ENCODE assay signal across 1 cellular context in the genomic region with DNA sequence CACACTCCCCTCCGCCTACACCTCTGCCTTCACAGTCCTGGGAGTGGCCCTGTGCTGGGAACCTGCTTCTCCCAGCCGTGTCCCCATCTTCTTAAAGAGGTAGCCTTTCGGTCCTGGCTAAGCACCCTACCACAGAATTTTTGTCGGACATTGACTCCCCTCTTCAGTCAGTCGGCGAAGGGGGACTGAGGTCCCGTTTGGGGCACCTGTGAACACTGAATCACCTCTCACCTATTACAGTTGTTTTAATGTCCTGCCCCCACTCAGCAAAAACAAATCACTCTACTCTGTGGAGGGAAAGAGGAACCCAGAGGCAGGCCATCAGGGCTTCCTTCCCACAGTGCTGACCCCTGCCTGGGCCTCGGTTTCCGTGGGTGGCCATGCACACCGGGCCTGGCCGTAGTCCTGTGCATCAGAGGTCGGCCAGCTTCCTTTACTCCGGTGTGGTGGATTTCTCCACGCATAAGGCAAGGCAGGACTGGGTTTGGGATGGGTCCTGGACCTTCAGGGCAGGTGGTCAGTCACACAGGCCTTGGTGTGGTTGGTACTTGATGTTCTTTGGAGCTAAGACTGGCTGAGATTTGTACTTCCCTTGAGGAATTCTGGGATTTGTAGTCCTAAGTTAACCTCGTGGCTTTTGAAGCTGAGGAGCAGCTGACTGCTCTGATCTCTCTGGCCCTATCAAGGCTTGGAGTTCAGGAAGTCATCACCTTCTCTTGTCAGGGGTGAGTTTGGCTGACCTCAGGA.
TF ChIP-seq lines count a peak whose summit lies in the region.

No MANE protein-coding gene starts in this region.

TF ChIP-seq in SK-N-SH treated with all-trans-retinoic acid at 6 μM for 48 hours, 23 proteins besides CTCF, POLR2A, EP300 and RAD21 (continued from another document):
- TF ChIP-seq, protein P1, sequence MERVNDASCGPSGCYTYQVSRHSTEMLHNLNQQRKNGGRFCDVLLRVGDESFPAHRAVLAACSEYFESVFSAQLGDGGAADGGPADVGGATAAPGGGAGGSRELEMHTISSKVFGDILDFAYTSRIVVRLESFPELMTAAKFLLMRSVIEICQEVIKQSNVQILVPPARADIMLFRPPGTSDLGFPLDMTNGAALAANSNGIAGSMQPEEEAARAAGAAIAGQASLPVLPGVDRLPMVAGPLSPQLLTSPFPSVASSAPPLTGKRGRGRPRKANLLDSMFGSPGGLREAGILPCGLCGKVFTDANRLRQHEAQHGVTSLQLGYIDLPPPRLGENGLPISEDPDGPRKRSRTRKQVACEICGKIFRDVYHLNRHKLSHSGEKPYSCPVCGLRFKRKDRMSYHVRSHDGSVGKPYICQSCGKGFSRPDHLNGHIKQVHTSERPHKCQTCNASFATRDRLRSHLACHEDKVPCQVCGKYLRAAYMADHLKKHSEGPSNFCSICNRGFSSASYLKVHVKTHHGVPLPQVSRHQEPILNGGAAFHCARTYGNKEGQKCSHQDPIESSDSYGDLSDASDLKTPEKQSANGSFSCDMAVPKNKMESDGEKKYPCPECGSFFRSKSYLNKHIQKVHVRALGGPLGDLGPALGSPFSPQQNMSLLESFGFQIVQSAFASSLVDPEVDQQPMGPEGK (CRISPR knock-in tag; IDR thresholded peaks at IDR 0.05; ENCODE audit: borderline replicate concordance): no peak
- TF ChIP-seq TOX (CRISPR knock-in tag; IDR thresholded peaks at IDR 0.05; ENCODE audit: borderline replicate concordance) (no peak), ZNF70 (CRISPR knock-in tag; IDR thresholded peaks at IDR 0.05) (no peak), ISL1 (CRISPR knock-in tag; IDR thresholded peaks at IDR 0.05) (no peak), CSDC2 (CRISPR knock-in tag; IDR thresholded peaks at IDR 0.05) (no peak), ZNF8 (CRISPR knock-in tag; IDR thresholded peaks at IDR 0.05) (no peak), PPARA (CRISPR knock-in tag; IDR thresholded peaks at IDR 0.05; ENCODE audit: borderline replicate concordance) (no peak)
- TF ChIP-seq, protein P2, sequence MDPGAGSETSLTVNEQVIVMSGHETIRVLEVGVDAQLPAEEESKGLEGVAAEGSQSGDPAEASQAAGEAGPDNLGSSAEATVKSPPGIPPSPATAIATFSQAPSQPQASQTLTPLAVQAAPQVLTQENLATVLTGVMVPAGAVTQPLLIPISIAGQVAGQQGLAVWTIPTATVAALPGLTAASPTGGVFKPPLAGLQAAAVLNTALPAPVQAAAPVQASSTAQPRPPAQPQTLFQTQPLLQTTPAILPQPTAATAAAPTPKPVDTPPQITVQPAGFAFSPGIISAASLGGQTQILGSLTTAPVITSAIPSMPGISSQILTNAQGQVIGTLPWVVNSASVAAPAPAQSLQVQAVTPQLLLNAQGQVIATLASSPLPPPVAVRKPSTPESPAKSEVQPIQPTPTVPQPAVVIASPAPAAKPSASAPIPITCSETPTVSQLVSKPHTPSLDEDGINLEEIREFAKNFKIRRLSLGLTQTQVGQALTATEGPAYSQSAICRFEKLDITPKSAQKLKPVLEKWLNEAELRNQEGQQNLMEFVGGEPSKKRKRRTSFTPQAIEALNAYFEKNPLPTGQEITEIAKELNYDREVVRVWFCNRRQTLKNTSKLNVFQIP (CRISPR knock-in tag; IDR thresholded peaks at IDR 0.05; ENCODE audit: borderline replicate concordance, low read depth): no peak
